In the genomic region with DNA sequence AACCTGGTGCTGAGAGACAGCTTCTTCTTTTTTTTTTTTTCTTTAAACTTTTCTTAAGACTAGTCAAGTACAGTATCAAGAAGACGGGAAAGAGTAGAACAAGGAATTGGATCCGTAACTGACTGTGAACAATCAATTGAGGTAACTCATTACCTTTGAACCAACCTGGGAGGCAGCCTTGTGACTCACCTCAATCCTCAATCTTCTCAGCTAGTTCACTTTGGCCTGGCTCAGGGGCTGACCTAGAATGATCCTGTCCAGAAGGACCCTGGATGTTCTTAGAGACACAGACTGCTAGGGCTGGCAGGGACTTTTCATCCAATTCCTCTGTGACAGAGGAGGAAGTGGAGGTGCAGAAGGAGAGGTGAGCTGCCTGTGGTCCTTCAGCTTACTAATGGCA, we compare ENCODE assay signal across 21 cellular contexts. TPM values are rescaled to one million over a fixed set of nuclear protein-coding genes. Genes with fewer than 3 reads are reported as not detected.
"Had no signal": no experiment of that assay in that cellular context is flagged by ENCODE, and none has a peak within 500 bp of the region (broad histone marks: within the 10 kb centered on the region; RNA-seq: fewer than 3 reads in every experiment).

No MANE protein-coding gene starts in this region.

- H3K27ac ChIP-seq: ascending aorta, breast epithelium, suprapubic skin, transverse colon had no signal

- DNase-seq: activated CD4-positive, alpha-beta T cell treated with anti-CD3 and anti-CD28 coated beads, Interleukin-2, amount 10 ng/mL, durations not matched to agents 24 days and 14 days; activated CD4-positive, CD25-positive, alpha-beta regulatory T cell; activated CD8-positive, alpha-beta T cell treated with anti-CD3 and anti-CD28 coated beads for 36 hours; activated effector memory CD4-positive, alpha-beta T cell treated with Interleukin-2 at 50 U/mL for 16 hours; activated naive CD4-positive, alpha-beta T cell treated with anti-CD3 and anti-CD28 coated beads, Interleukin-2, amount 10 ng/mL, durations not matched to agents 7 days and 5 days; activated T-cell treated with anti-CD3 and anti-CD28 coated beads, Interleukin-2, amount 50 U/mL, for 4 hours; effector memory CD4-positive, alpha-beta T cell; left cardiac atrium; mesenchymal stem cell; mucosa of descending colon; naive thymus-derived CD8-positive, alpha-beta T cell; occipital lobe; posterior cingulate gyrus; stimulated activated naive CD8-positive, alpha-beta T cell treated with anti-CD3 and anti-CD28 coated beads, Interleukin-15, amount 100 ng/mL, for 72 hours; T-helper 1 cell; T1000; transverse colon had no signal

- H3K36me3 Mint-ChIP-seq: activated naive CD4-positive, alpha-beta T cell treated with anti-CD3 and anti-CD28 coated beads, Interleukin-2, amount 10 ng/mL, durations not matched to agents 7 days and 5 days had no signal

- H3K27ac Mint-ChIP-seq: activated CD4-positive, alpha-beta T cell treated with anti-CD3 and anti-CD28 coated beads, Interleukin-2, amount 10 ng/mL, durations not matched to agents 24 days and 14 days; activated CD8-positive, alpha-beta T cell treated with anti-CD3 and anti-CD28 coated beads for 36 hours; activated naive CD4-positive, alpha-beta T cell treated with anti-CD3 and anti-CD28 coated beads, Interleukin-2, amount 10 ng/mL, durations not matched to agents 7 days and 5 days; naive thymus-derived CD8-positive, alpha-beta T cell; stimulated activated naive CD8-positive, alpha-beta T cell treated with anti-CD3 and anti-CD28 coated beads, Interleukin-15, amount 100 ng/mL, for 72 hours had no signal

- ATAC-seq: activated CD8-positive, alpha-beta T cell treated with anti-CD3 and anti-CD28 coated beads for 36 hours; activated T-cell treated with anti-CD3 and anti-CD28 coated beads, Interleukin-2, amount 50 U/mL, for 4 hours; left cardiac atrium; mucosa of descending colon; naive thymus-derived CD8-positive, alpha-beta T cell; stimulated activated naive CD8-positive, alpha-beta T cell treated with anti-CD3 and anti-CD28 coated beads, Interleukin-15, amount 100 ng/mL, for 72 hours had no signal

- H3K9me3 ChIP-seq: ascending aorta, breast epithelium, esophagus muscularis mucosa, mucosa of descending colon, suprapubic skin, transverse colon had no signal

- H3K9me3 Mint-ChIP-seq: activated CD4-positive, alpha-beta T cell treated with anti-CD3 and anti-CD28 coated beads, Interleukin-2, amount 10 ng/mL, durations not matched to agents 24 days and 14 days; activated CD8-positive, alpha-beta T cell treated with anti-CD3 and anti-CD28 coated beads for 36 hours; activated naive CD4-positive, alpha-beta T cell treated with anti-CD3 and anti-CD28 coated beads, Interleukin-2, amount 10 ng/mL, durations not matched to agents 7 days and 5 days; activated T-cell treated with anti-CD3 and anti-CD28 coated beads, Interleukin-2, amount 50 U/mL, for 4 hours had no signal

- H3K4me3 ChIP-seq: ascending aorta, breast epithelium, mucosa of descending colon, suprapubic skin, transverse colon had no signal

- H3K4me3 Mint-ChIP-seq: stimulated activated naive CD8-positive, alpha-beta T cell treated with anti-CD3 and anti-CD28 coated beads, Interleukin-15, amount 100 ng/mL, for 72 hours had no signal

- H3K4me1 ChIP-seq: ascending aorta, breast epithelium had no signal

- H3K27me3 ChIP-seq: ascending aorta, breast epithelium, esophagus muscularis mucosa, suprapubic skin had no signal

- H3K36me3 ChIP-seq: ascending aorta, breast epithelium, esophagus muscularis mucosa, suprapubic skin, transverse colon had no signal

RNA-seq across cellular contexts. Expression of a gene that starts 1.5 kb away (rescaled TPM):
- total RNA-seq: naive thymus-derived CD8-positive, alpha-beta T cell had no signal
